Comparison of ENCODE assay signal across 18 cellular contexts in the genomic region with DNA sequence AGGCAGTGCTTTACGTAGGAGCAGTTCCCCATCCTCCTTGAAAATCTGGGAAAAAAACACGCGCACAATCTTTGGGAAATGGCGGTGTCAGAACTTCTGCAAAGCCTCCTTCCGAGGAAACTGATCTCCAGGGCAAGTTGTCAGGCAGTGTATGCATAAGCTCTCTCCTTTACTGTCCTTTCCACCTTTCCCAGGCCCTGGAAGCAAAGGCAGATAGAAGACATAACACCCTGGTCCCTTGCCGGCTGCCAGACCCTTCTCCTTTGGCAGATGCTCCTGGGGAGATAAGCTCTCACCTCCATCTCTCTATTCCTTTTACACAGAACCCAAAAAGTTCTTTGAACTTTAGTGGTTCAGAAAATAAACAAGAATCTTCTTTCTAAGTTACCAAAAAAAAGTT. TPM values are rescaled to one million over a fixed set of nuclear protein-coding genes. Genes with fewer than 3 reads are reported as not detected.
A peak's percentile ranks its signal among the peaks of the same experiment; 100 is the strongest.
DNase-seq lines count a peak whose midpoint lies in the region; ATAC-seq, FAIRE-seq and TF ChIP-seq lines count a peak whose summit lies in the region.
"Had no signal": no experiment of that assay in that cellular context is flagged by ENCODE, and none has a peak within 500 bp of the region (broad histone marks: within the 10 kb centered on the region; RNA-seq: fewer than 3 reads in every experiment).

No MANE protein-coding gene starts in this region.

- no peaks in the 10 kb centered on the region for H3K23me2 ChIP-seq in H9 (ENCODE audit: insufficient read length, low read depth, low read length, poor library complexity, severe bottlenecking)

- TF ChIP-seq RAD21 in HepG2 (CRISPR knock-in tag; IDR thresholded peaks at IDR 0.05): no peak

- peak; percentile 49 for DNase-seq in activated CD8-positive, alpha-beta memory T cell treated with anti-CD3 and anti-CD28 coated beads for 24 hours
- DNase-seq in activated CD8-positive, alpha-beta memory T cell treated with anti-CD3 and anti-CD28 coated beads, Interleukin-2, amount 50 U/mL, for 4 hours: no peak
- peak; percentile 18 for DNase-seq in H9
- no peak for DNase-seq in HepG2 (ENCODE audit: low spot score)
- no peak for DNase-seq in endothelial cell (ENCODE audit: low spot score)
- DNase-seq: KG1, NCI-H1436 treated with DMSO at 0.1 percent for 48 hours, NCI-H2081, NCI-H774 had no signal

- H3K27ac ChIP-seq in H9 (ENCODE audit: insufficient read length, low read depth, low read length) (no peak overlapping the region), HepG2 (ENCODE audit: extremely low read length, insufficient read depth, low read length) (peak overlapping the region; percentile 49)
- H3K27ac ChIP-seq: BLaER1 treated with 17β-estradiol and CSF1 and Interleukin-3, amounts not matched to agents 10 nM and 100 nM; RWPE1 had no signal

- no peak overlapping the region for H4K5ac ChIP-seq in H9 (ENCODE audit: insufficient read length, low read depth, low read length)

- no peak overlapping the region for H2BK120ac ChIP-seq in H9 (ENCODE audit: low read depth, low read length, poor library complexity, severe bottlenecking)

- no peak overlapping the region for H3K9ac ChIP-seq in H9 (ENCODE audit: extremely low read depth, insufficient read length, low read length)
- no peak overlapping the region for H3K9ac ChIP-seq in HepG2 (ENCODE audit: insufficient read depth, low read depth, low read length)
- H3K9ac ChIP-seq: BLaER1 treated with 17β-estradiol and CSF1 and Interleukin-3, amounts not matched to agents 10 nM and 100 nM had no signal

- H3K4me1 Mint-ChIP-seq in H9 (peaks cover 2 to 10% of the 10 kb centered on the region in 2 experiments), endothelial cell (ENCODE audit: unreplicated experiment) (peaks cover 32% of the 10 kb centered on the region)
- H3K4me1 Mint-ChIP-seq in stimulated activated memory B cell treated with anti-CD40 and anti-IgM and Interleukin-4, amounts not matched to agents 10 μg/mL and 1 μg/mL and 100 μg/mL, for 72 hours: peaks cover 15% of the 10 kb centered on the region

- no peak overlapping the region for H4K8ac ChIP-seq in H9 (replicated peaks; ENCODE audit: insufficient read length, low read depth, low read length)

- H3K4me1 ChIP-seq in H9 (ENCODE audit: insufficient read depth, low read length) (no peaks in the 10 kb centered on the region), HepG2 (ENCODE audit: insufficient read depth, low read length) (peaks cover 81% of the 10 kb centered on the region)

- peak overlapping the region in 1 of 3 experiments; percentile 64; a peak in 2 of 6 replicates for H3K4me3 ChIP-seq in HepG2 (replicated peaks in 1 of 3; ENCODE audit: insufficient read depth in 1 of 3, low read depth in 2 of 3, low read length in 3 of 3)
- H3K4me3 ChIP-seq: BLaER1 treated with 17β-estradiol and CSF1 and Interleukin-3, amounts not matched to agents 10 nM and 100 nM had no signal

- no peak overlapping the region for H3K14ac ChIP-seq in H9 (ENCODE audit: insufficient read depth, low read length)

- WGBS in H9 (ENCODE audit: extremely low coverage, insufficient read length, low lambda C conversion rate): no CpG with 5 or more reads among the region's 6 CpGs
- WGBS in HepG2 (ENCODE audit: low lambda C conversion rate): 57% methylated on average over 6 of the region's 6 CpGs

- H3K4me2 ChIP-seq in H9 (ENCODE audit: insufficient read depth, insufficient read length, low read length): no peak overlapping the region
- H3K4me2 ChIP-seq in HepG2 (ENCODE audit: low read depth, low read length): peak overlapping the region; percentile 89

- no peaks in the 10 kb centered on the region for H4K20me1 ChIP-seq in H9 (ENCODE audit: control insufficient read depth, insufficient read depth, insufficient read length)
- H4K20me1 ChIP-seq in HepG2 (ENCODE audit: insufficient read depth, low read length): no peaks in the 10 kb centered on the region
- H4K20me1 ChIP-seq: BLaER1 treated with 17β-estradiol and CSF1 and Interleukin-3, amounts not matched to agents 10 nM and 100 nM had no signal

- TF ChIP-seq CTCF in H9 (conservative IDR thresholded peaks at IDR 0.05): no peak
- no peak for TF ChIP-seq CTCF in HepG2 (CRISPR knock-in tag; IDR thresholded peaks at IDR 0.05)
- no peak for TF ChIP-seq CTCF in endothelial cell (IDR thresholded peaks at IDR 0.05; ENCODE audit: unreplicated experiment)

- ATAC-seq in HepG2: no peak
- no peak for ATAC-seq in stimulated activated memory B cell treated with anti-CD40 and anti-IgM and Interleukin-4, amounts not matched to agents 10 μg/mL and 1 μg/mL and 100 μg/mL, for 72 hours
- ATAC-seq in HG02973 (IDR thresholded peaks at IDR 0.05; ENCODE audit: unreplicated experiment): no peak
- no peak for ATAC-seq in GM21526 (IDR thresholded peaks at IDR 0.05; ENCODE audit: low FRiP score, unreplicated experiment)

- CTCF ChIA-PET in HepG2 (lab: Yijun Ruan, JAX; ENCODE audit: low intra/inter-chr PET ratio, low total read pairs): interaction anchor here (3.5 kb wide), 1 partner anchor 96 kb away, joined by 23 read pairs; no protein-coding TSS in a partner anchor

- no peaks in the 10 kb centered on the region for H3K36me3 ChIP-seq in HepG2 (replicated peaks in 1 of 2; ENCODE audit: control insufficient read depth in 1 of 2, insufficient read depth in 2 of 2, low read length in 2 of 2)

- FAIRE-seq in HepG2 (lab: Jason Lieb, UNC): no peak

- H3K27me3 ChIP-seq in H9 (ENCODE audit: insufficient read depth, low read length): no peaks in the 10 kb centered on the region
- H3K27me3 ChIP-seq in HepG2 (ENCODE audit: control insufficient read depth in 1 of 2, insufficient read depth in 2 of 2, low read length in 2 of 2): peaks cover 0 to 8% of the 10 kb centered on the region in 2 experiments; a peak in 2 of 5 replicates
- H3K27me3 ChIP-seq: BLaER1 treated with 17β-estradiol and CSF1 and Interleukin-3, amounts not matched to agents 10 nM and 100 nM had no signal

- H3K4ac ChIP-seq in H9 (ENCODE audit: low read depth, low read length): no peak overlapping the region

- H3K79me1 ChIP-seq in H9 (ENCODE audit: insufficient read depth, low read depth, low read length, poor library complexity, severe bottlenecking): no peaks in the 10 kb centered on the region

- no peak overlapping the region for H2AK5ac ChIP-seq in H9 (ENCODE audit: insufficient read length, low read length)

- BruUV-seq in HepG2 (replicated peaks; lab: Mats Ljungman, UMichigan): no TSS peak

- H2BK12ac ChIP-seq in H9 (ENCODE audit: insufficient read length, low read depth, low read length): no peak overlapping the region

- intact Hi-C loops in HepG2 (cut with micrococcal nuclease; ENCODE audit: unreplicated experiment): loop anchor here (1.0 kb wide), 1 partner anchor 10 kb away; no protein-coding TSS in a partner anchor

- peaks cover 3% of the 10 kb centered on the region for H3K27me3 Mint-ChIP-seq in H9 (ENCODE audit: low read depth)
- H3K27me3 Mint-ChIP-seq in stimulated activated memory B cell treated with anti-CD40 and anti-IgM and Interleukin-4, amounts not matched to agents 10 μg/mL and 1 μg/mL and 100 μg/mL, for 72 hours: no peaks in the 10 kb centered on the region
- peaks cover 8% of the 10 kb centered on the region for H3K27me3 Mint-ChIP-seq in endothelial cell (ENCODE audit: unreplicated experiment)

- in situ Hi-C loops in HepG2 (cut with HindIII; ENCODE audit: extremely low pct_ligation_motif_present, low pct_unique_long_range_greater_than_20kb): no loop called here

- no peak overlapping the region for H3K18ac ChIP-seq in H9 (ENCODE audit: insufficient read length, low read depth, low read length)

- H3K4me3 Mint-ChIP-seq in H9 (no peak overlapping the region), endothelial cell (ENCODE audit: unreplicated experiment) (no peak overlapping the region)
- H3K4me3 Mint-ChIP-seq in stimulated activated memory B cell treated with anti-CD40 and anti-IgM and Interleukin-4, amounts not matched to agents 10 μg/mL and 1 μg/mL and 100 μg/mL, for 72 hours: no peak overlapping the region

- no peak overlapping the region for H3T11ph ChIP-seq in H9 (ENCODE audit: low read length)

- POLR2A ChIA-PET in HepG2 (lab: Yijun Ruan, JAX): interaction anchor here (0.8 to 10.6 kb wide), 16 partner anchors 10 to 300 kb away, joined by 3 to 333 read pairs (median 8); partner anchors contain the start of genes LUC7L3, NME1 and TOB1

- H2BK15ac ChIP-seq in H9 (ENCODE audit: low read depth, low read length): peak overlapping the region; percentile 27; the same call in 1 of the 2 replicates

- H3K27ac Mint-ChIP-seq in H9 (no peak overlapping the region), endothelial cell (ENCODE audit: unreplicated experiment) (no peak overlapping the region)
- H3K27ac Mint-ChIP-seq in stimulated activated memory B cell treated with anti-CD40 and anti-IgM and Interleukin-4, amounts not matched to agents 10 μg/mL and 1 μg/mL and 100 μg/mL, for 72 hours: peak overlapping the region; percentile 29

- H2BK5ac ChIP-seq in H9 (ENCODE audit: insufficient read length, low read length): no peak overlapping the region

- H3K36me3 Mint-ChIP-seq in H9 (ENCODE audit: insufficient read depth in 1 of 3, low read depth in 3 of 3) (no peaks in the 10 kb centered on the region), endothelial cell (ENCODE audit: low read depth, unreplicated experiment) (no peaks in the 10 kb centered on the region)
- no peaks in the 10 kb centered on the region for H3K36me3 Mint-ChIP-seq in stimulated activated memory B cell treated with anti-CD40 and anti-IgM and Interleukin-4, amounts not matched to agents 10 μg/mL and 1 μg/mL and 100 μg/mL, for 72 hours

- no peak overlapping the region for H4K91ac ChIP-seq in H9 (ENCODE audit: insufficient read length, low read depth, low read length)

- no peak overlapping the region for H3K56ac ChIP-seq in H9 (ENCODE audit: insufficient read length, low read depth, low read length)

- H3K79me2 ChIP-seq in H9 (ENCODE audit: insufficient read depth, low read length): no peaks in the 10 kb centered on the region
- H3K79me2 ChIP-seq in HepG2 (ENCODE audit: insufficient read depth, low read length): no peaks in the 10 kb centered on the region

- H3K9me3 Mint-ChIP-seq in H9 (no peaks in the 10 kb centered on the region), endothelial cell (ENCODE audit: unreplicated experiment) (no peaks in the 10 kb centered on the region)
- peaks cover 2% of the 10 kb centered on the region for H3K9me3 Mint-ChIP-seq in stimulated activated memory B cell treated with anti-CD40 and anti-IgM and Interleukin-4, amounts not matched to agents 10 μg/mL and 1 μg/mL and 100 μg/mL, for 72 hours

- TF ChIP-seq POLR2A in HepG2 (IDR thresholded peaks at IDR 0.05; ENCODE audit: insufficient read depth in 1 of 2, low read depth in 2 of 2, low read length in 2 of 2): no peak

- H3K9me3 ChIP-seq in H9 (ENCODE audit: control insufficient read depth, low read depth, low read length) (no peaks in the 10 kb centered on the region), HepG2 (ENCODE audit: low read length) (0 out of 2 replicates have a peak, but pooled peaks cover 2% of the 10 kb centered on the region)

- H2AFZ ChIP-seq in H9 (ENCODE audit: low read length): no peak overlapping the region
- no peak overlapping the region for H2AFZ ChIP-seq in HepG2 (ENCODE audit: low read length)

- TF ChIP-seq EP300 in HepG2 (IDR thresholded peaks at IDR 0.05; ENCODE audit: low read depth in 2 of 2, low read length in 2 of 2) (no peak), HepG2 (CRISPR knock-in tag; IDR thresholded peaks at IDR 0.05; ENCODE audit: borderline replicate concordance) (no peak)

- no peak overlapping the region for H3K23ac ChIP-seq in H9 (ENCODE audit: insufficient read length, low read depth, low read length)

- H2BK20ac ChIP-seq in H9 (ENCODE audit: low read depth, low read length, poor library complexity, severe bottlenecking): no peak overlapping the region

RNA-seq across cellular contexts. Expression of gene TOB1, which starts 12.4 kb away (rescaled TPM):
- total RNA-seq in H9 (2021) (31.2 and 31.6 TPM in 2 replicates), HepG2 (2016; rRNA removed; fragmentation: Illumina TruSeq; extraction: Trizol) (19.4 and 21.9 TPM in 2 replicates), endothelial cell (ENCODE audit: unreplicated experiment) (15.5 TPM)
- total RNA-seq in HepG2 (2016; cell fraction: cytosol; rRNA removed; fragmentation: Illumina TruSeq; extraction: Trizol; ENCODE audit: low read depth): 4.8 and 6.1 TPM in 2 replicates
- total RNA-seq in HepG2 (2016; cell fraction: insoluble cytoplasmic fraction; rRNA removed; fragmentation: Illumina TruSeq; extraction: Trizol): 15.4 and 18.3 TPM in 2 replicates
- 17.3 and 20.5 TPM in 2 replicates for total RNA-seq in HepG2 (2016; cell fraction: membrane; rRNA removed; fragmentation: Illumina TruSeq; extraction: Trizol)
- 32.5 and 39.5 TPM in 2 replicates for total RNA-seq in HepG2 (2016; cell fraction: nucleus; rRNA removed; fragmentation: Illumina TruSeq; extraction: Trizol)
- polyA plus RNA-seq in HepG2 (2011; rRNA removed): 52.5 and 57.7 TPM in 2 replicates
- 34.6 and 53.8 TPM in 2 replicates for polyA plus RNA-seq in HepG2 (2011; cell fraction: cytosol; rRNA removed)
- 22.7 and 27.8 TPM in 2 replicates for polyA plus RNA-seq in HepG2 (2011; cell fraction: nucleus; rRNA removed)
- polyA plus RNA-seq in HepG2 (2012): 77.1 and 86.3 TPM in 2 replicates
- polyA plus RNA-seq in HepG2 (2016; cell fraction: cytosol; fragmentation: Illumina TruSeq; extraction: Trizol; ENCODE audit: low read depth): 11.4 and 11.5 TPM in 2 replicates
- polyA plus RNA-seq in HepG2 (2016; cell fraction: insoluble cytoplasmic fraction; fragmentation: Illumina TruSeq; extraction: Trizol; ENCODE audit: low read depth): 38.0 and 41.3 TPM in 2 replicates
- 23.3 and 26.8 TPM in 2 replicates for polyA plus RNA-seq in HepG2 (2016; cell fraction: membrane; fragmentation: Illumina TruSeq; extraction: Trizol; ENCODE audit: low read depth)
- 96.0 and 102 TPM in 2 replicates for polyA plus RNA-seq in HepG2 (2016; cell fraction: nucleus; fragmentation: Illumina TruSeq; extraction: Trizol; ENCODE audit: insufficient read depth, low read depth)
- polyA minus RNA-seq in HepG2 (2011; rRNA and poly(A)+ RNA removed; ENCODE audit: low replicate concordance): 82.9 and 106 TPM in 2 replicates
- polyA minus RNA-seq in HepG2 (2011; cell fraction: cytosol; rRNA and poly(A)+ RNA removed): 53.5 and 57.1 TPM in 2 replicates
- 28.7 and 29.6 TPM in 2 replicates for polyA minus RNA-seq in HepG2 (2011; cell fraction: nucleus; rRNA and poly(A)+ RNA removed)

RNA-seq across cellular contexts. Expression of gene WFIKKN2, which starts 18.4 kb away (rescaled TPM):
- total RNA-seq in H9 (2021): 1.0 and 1.1 TPM in 2 replicates
- not detected in 2 replicates for total RNA-seq in HepG2 (2016; rRNA removed; fragmentation: Illumina TruSeq; extraction: Trizol)
- total RNA-seq in HepG2 (2016; cell fraction: cytosol; rRNA removed; fragmentation: Illumina TruSeq; extraction: Trizol; ENCODE audit: low read depth): not detected in 2 replicates
- total RNA-seq in HepG2 (2016; cell fraction: insoluble cytoplasmic fraction; rRNA removed; fragmentation: Illumina TruSeq; extraction: Trizol): 0.02 TPM in 1 of 2 replicates, not detected in the other
- not detected in 2 replicates for total RNA-seq in HepG2 (2016; cell fraction: membrane; rRNA removed; fragmentation: Illumina TruSeq; extraction: Trizol)
- total RNA-seq in HepG2 (2016; cell fraction: nucleus; rRNA removed; fragmentation: Illumina TruSeq; extraction: Trizol): not detected in 2 replicates
- not detected in 2 replicates for polyA plus RNA-seq in HepG2 (2011; rRNA removed)
- 0.01 TPM in 2 replicates for polyA plus RNA-seq in HepG2 (2011; cell fraction: cytosol; rRNA removed)
- polyA plus RNA-seq in HepG2 (2011; cell fraction: nucleus; rRNA removed): 0.06 TPM in 1 of 2 replicates, not detected in the other
- not detected in 2 replicates for polyA plus RNA-seq in HepG2 (2012)
- not detected in 2 replicates for polyA plus RNA-seq in HepG2 (2016; cell fraction: cytosol; fragmentation: Illumina TruSeq; extraction: Trizol; ENCODE audit: low read depth)
- not detected in 2 replicates for polyA plus RNA-seq in HepG2 (2016; cell fraction: insoluble cytoplasmic fraction; fragmentation: Illumina TruSeq; extraction: Trizol; ENCODE audit: low read depth)
- polyA plus RNA-seq in HepG2 (2016; cell fraction: membrane; fragmentation: Illumina TruSeq; extraction: Trizol; ENCODE audit: low read depth): not detected in 2 replicates
- polyA plus RNA-seq in HepG2 (2016; cell fraction: nucleus; fragmentation: Illumina TruSeq; extraction: Trizol; ENCODE audit: insufficient read depth, low read depth): 0.12 TPM in 1 of 2 replicates, not detected in the other
- not detected in 2 replicates for polyA minus RNA-seq in HepG2 (2011; rRNA and poly(A)+ RNA removed; ENCODE audit: low replicate concordance)
- not detected in 2 replicates for polyA minus RNA-seq in HepG2 (2011; cell fraction: cytosol; rRNA and poly(A)+ RNA removed)
- not detected in 2 replicates for polyA minus RNA-seq in HepG2 (2011; cell fraction: nucleus; rRNA and poly(A)+ RNA removed)
- not detected for total RNA-seq in endothelial cell (ENCODE audit: unreplicated experiment)
- total RNA-seq: A172, G401, M059J, NCI-H460 had no signal

Comparison
In these comparisons a context has a peak if more than half of its experiments do, and no peak if none do; other contexts are left out.
1. DNase-seq: peak in activated CD8-positive, alpha-beta memory T cell treated with anti-CD3 and anti-CD28 coated beads for 24 hours (single experiment) and H9 (single experiment); none in activated CD8-positive, alpha-beta memory T cell treated with anti-CD3 and anti-CD28 coated beads, Interleukin-2, amount 50 U/mL, for 4 hours (single experiment), HepG2 (single experiment) and endothelial cell (single experiment).